19 cellular contexts compared by ENCODE assay signal in genomic region chr13:102039264-102039663, GRCh38.
"Had no signal": no experiment of that assay in that cellular context is flagged by ENCODE, and none has a peak within 500 bp of the region (broad histone marks: within the 10 kb centered on the region; RNA-seq: fewer than 3 reads in every experiment).

No MANE protein-coding gene starts in this region.

- H3K27ac ChIP-seq: adrenal gland, gastroesophageal sphincter, left lung, skin epidermis, transverse colon, vagina, WERI-Rb-1 had no signal

- H3K9me3 ChIP-seq: adrenal gland, left lung, mucosa of descending colon, transverse colon, vagina had no signal

- H3K4me1 ChIP-seq: adrenal gland, left lung, vagina had no signal

- DNase-seq: activated CD4-positive, alpha-beta memory T cell treated with anti-CD3 and anti-CD28 coated beads for 36 hours; activated CD4-positive, alpha-beta T cell treated with anti-CD3 and anti-CD28 coated beads for 36 hours; activated effector memory CD4-positive, alpha-beta T cell treated with anti-CD3 and anti-CD28 coated beads, Interleukin-2, amount 50 U/mL, for 16 hours; activated T-cell treated with anti-CD3 and anti-CD28 coated beads, Interleukin-2, amount 50 U/mL, for 24 hours; hippocampal formation; left lung; mucosa of descending colon; naive thymus-derived CD4-positive, alpha-beta T cell; nucleus accumbens; posterior cingulate gyrus; stimulated activated CD4-positive, alpha-beta T cell treated with anti-CD3 and anti-CD28 coated beads, Interleukin-15, amount 100 ng/mL, for 24 hours; stimulated activated CD4-positive, alpha-beta T cell treated with anti-CD3 and anti-CD28 coated beads, Interleukin-4, amount 100 ng/mL, for 24 hours; stimulated activated naive CD4-positive, alpha-beta T cell treated with Interleukin-2 at 50 U/mL for 16 hours; transverse colon; WERI-Rb-1 had no signal

- H3K4me3 ChIP-seq: adrenal gland, gastroesophageal sphincter, left lung, mucosa of descending colon, skin epidermis, transverse colon, vagina had no signal

- H3K36me3 ChIP-seq: adrenal gland, gastroesophageal sphincter, left lung, transverse colon, vagina, WERI-Rb-1 had no signal

- ATAC-seq: activated CD4-positive, alpha-beta T cell treated with anti-CD3 and anti-CD28 coated beads for 36 hours; gastroesophageal sphincter; left lung; mucosa of descending colon; naive thymus-derived CD4-positive, alpha-beta T cell had no signal

- H3K27me3 ChIP-seq: adrenal gland, gastroesophageal sphincter, left lung, transverse colon, vagina had no signal
